ENCODE assay signal across 10 cellular contexts in the genomic region with DNA sequence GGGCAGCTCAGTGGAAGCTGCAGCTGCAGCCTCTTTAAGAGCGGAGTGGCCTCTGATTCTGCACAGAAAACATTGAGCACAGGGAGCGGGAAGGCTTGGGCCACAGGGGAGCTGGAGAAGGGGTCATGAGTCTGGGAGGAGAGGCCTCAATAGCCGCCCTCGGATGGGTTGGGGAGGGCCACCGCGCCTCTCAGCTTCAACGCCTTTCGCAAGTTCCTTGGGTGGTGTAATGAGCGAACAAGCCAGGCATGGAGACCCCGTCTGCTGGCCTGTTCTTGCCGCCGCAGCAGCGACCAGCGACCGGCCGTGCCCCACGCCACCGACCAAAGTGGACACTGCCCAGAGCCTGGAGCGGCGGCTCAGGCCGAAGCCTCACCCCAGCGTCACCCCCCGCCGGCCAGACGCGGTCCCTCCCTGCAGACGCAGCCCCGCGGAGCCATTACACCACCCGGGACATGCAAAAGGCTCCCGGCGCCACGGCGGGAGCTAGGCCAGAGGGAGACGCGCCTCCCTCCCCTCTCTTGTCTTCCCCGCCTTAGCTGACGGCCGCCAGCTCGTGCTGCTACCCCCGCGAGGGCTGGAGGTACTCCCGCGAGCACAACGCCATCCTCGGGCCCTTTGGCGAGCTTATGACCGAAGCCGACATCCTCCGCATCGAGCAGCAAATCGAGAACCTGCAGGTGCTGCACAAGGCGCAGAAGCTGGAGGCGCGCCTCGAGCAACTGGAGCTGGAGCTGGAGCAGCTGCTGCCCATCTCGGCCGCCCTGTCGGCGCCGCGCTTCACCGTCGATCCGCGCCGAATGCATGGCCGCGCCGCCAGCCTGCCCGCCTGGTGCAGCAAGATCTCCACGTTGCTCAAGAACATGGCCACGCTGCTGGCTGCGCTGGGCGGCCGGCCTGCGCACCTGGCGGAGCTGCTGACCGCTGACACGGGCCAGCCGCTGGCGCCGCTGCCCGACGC. TPM values are rescaled to one million over a fixed set of nuclear protein-coding genes. Genes with fewer than 3 reads are reported as not detected.
DNase-seq lines count a peak whose midpoint lies in the region; ATAC-seq and TF ChIP-seq lines count a peak whose summit lies in the region.
"Not testable (repeated sequence)": the region's sequence is repeated elsewhere in the genome, so short reads cannot be mapped to it uniquely, and the experiment has no call there.
"Had no signal": no experiment of that assay in that cellular context is flagged by ENCODE, and none has a peak within 500 bp of the region (broad histone marks: within the 10 kb centered on the region; RNA-seq: fewer than 3 reads in every experiment).

No MANE protein-coding gene starts in this region.

- H3F3A ChIP-seq in GM23338 (replicated peaks; ENCODE audit: low read depth): not testable (repeated sequence)

- not testable (repeated sequence) for H3K27ac ChIP-seq in ACC112 (ENCODE audit: low read depth, low read length); GM23338 (ENCODE audit: low read depth); foreskin keratinocyte

- peak overlapping the region; percentile 70; the same call in 1 of the 2 replicates for H3K4me2 ChIP-seq in GM23338

- not testable (repeated sequence) for H2AFZ ChIP-seq in ACC112 (ENCODE audit: low read length, unreplicated experiment); GM23338

- not testable (repeated sequence) for H3K27ac Mint-ChIP-seq in GM23338; activated T-helper 17 cell treated with anti-CD3 and anti-CD28 coated beads, Interleukin-2, amount 50 U/mL, for 72 hours
- peak overlapping the region; percentile 72 for H3K27ac Mint-ChIP-seq in nephron progenitor cell
- H3K27ac Mint-ChIP-seq in stimulated activated naive B cell treated with anti-CD40 and anti-IgM and Interleukin-4, amounts not matched to agents 10 μg/mL and 1 μg/mL and 100 μg/mL, for 72 hours: peak overlapping the region; percentile 65

- peak; percentile 62 for DNase-seq in GM23338 (ENCODE audit: low spot score)
- peak; percentile 27 for DNase-seq in SK-N-DZ (ENCODE audit: low spot score)
- DNase-seq in dermis blood vessel endothelial cell: peak; percentile 33
- peak in 1 of 2 donors; percentile 31 for DNase-seq in foreskin keratinocyte
- not testable (repeated sequence) for DNase-seq in nephron progenitor cell; stimulated activated naive B cell treated with anti-CD40 and anti-IgM and Interleukin-4, amounts not matched to agents 10 μg/mL and 1 μg/mL and 100 μg/mL, for 72 hours

- not testable (repeated sequence) for H3K9me2 ChIP-seq in GM23338 (ENCODE audit: insufficient read depth)

- H3K4me1 ChIP-seq in ACC112 (ENCODE audit: control insufficient read depth, insufficient read depth, low read length, unreplicated experiment); GM23338 (ENCODE audit: insufficient read depth); foreskin keratinocyte: not testable (repeated sequence)

- H3K79me2 ChIP-seq in ACC112 (ENCODE audit: control insufficient read depth, insufficient read depth, low read length, unreplicated experiment); GM23338 (replicated peaks; ENCODE audit: insufficient read depth): not testable (repeated sequence)

- peaks cover 31% of the 10 kb centered on the region for H3K4me1 Mint-ChIP-seq in GM23338
- peaks cover 15% of the 10 kb centered on the region for H3K4me1 Mint-ChIP-seq in activated T-helper 17 cell treated with anti-CD3 and anti-CD28 coated beads, Interleukin-2, amount 50 U/mL, for 72 hours
- H3K4me1 Mint-ChIP-seq in nephron progenitor cell: peaks cover 46% of the 10 kb centered on the region
- H3K4me1 Mint-ChIP-seq in stimulated activated naive B cell treated with anti-CD40 and anti-IgM and Interleukin-4, amounts not matched to agents 10 μg/mL and 1 μg/mL and 100 μg/mL, for 72 hours: peaks cover 9 to 15% of the 10 kb centered on the region in 2 donors

- ATAC-seq in GM23338 (peak; percentile 9), foreskin keratinocyte (peak; percentile 21)
- not testable (repeated sequence) for ATAC-seq in activated T-helper 17 cell treated with anti-CD3 and anti-CD28 coated beads, Interleukin-2, amount 50 U/mL, for 72 hours (replicated peaks); stimulated activated naive B cell treated with anti-CD40 and anti-IgM and Interleukin-4, amounts not matched to agents 10 μg/mL and 1 μg/mL and 100 μg/mL, for 72 hours (replicated peaks)

- TF ChIP-seq CTCF in GM23338 (conservative IDR thresholded peaks at IDR 0.05; ENCODE audit: low read depth in 2 of 2); foreskin keratinocyte (conservative IDR thresholded peaks at IDR 0.05); nephron progenitor cell (IDR thresholded peaks at IDR 0.05): not testable (repeated sequence)

- H3K36me3 Mint-ChIP-seq in GM23338 (ENCODE audit: low read depth); activated T-helper 17 cell treated with anti-CD3 and anti-CD28 coated beads, Interleukin-2, amount 50 U/mL, for 72 hours (ENCODE audit: low read depth); nephron progenitor cell (ENCODE audit: low read depth); stimulated activated naive B cell treated with anti-CD40 and anti-IgM and Interleukin-4, amounts not matched to agents 10 μg/mL and 1 μg/mL and 100 μg/mL, for 72 hours: not testable (repeated sequence)

- H3K27me3 ChIP-seq in ACC112 (ENCODE audit: insufficient read depth, low read length): peaks cover 46% of the 10 kb centered on the region
- peaks cover 38% of the 10 kb centered on the region for H3K27me3 ChIP-seq in GM23338 (ENCODE audit: insufficient read depth)
- H3K27me3 ChIP-seq in foreskin keratinocyte: peaks cover 68% of the 10 kb centered on the region

- H3K4me3 ChIP-seq in ACC112 (ENCODE audit: low read depth, low read length) (0 out of 2 replicates have a peak overlapping the region, but pooled peaks have one; percentile 21), GM23338 (peak overlapping the region; percentile 45; the same call in 1 of the 2 replicates)

- not testable (repeated sequence) for H3K9me3 Mint-ChIP-seq in GM23338; activated T-helper 17 cell treated with anti-CD3 and anti-CD28 coated beads, Interleukin-2, amount 50 U/mL, for 72 hours; nephron progenitor cell; stimulated activated naive B cell treated with anti-CD40 and anti-IgM and Interleukin-4, amounts not matched to agents 10 μg/mL and 1 μg/mL and 100 μg/mL, for 72 hours

- not testable (repeated sequence) for H4K20me1 ChIP-seq in GM23338 (replicated peaks; ENCODE audit: insufficient read depth)

- peak overlapping the region; percentile 42; the same call in 1 of the 3 replicates for H3K4me3 Mint-ChIP-seq in GM23338
- H3K4me3 Mint-ChIP-seq in activated T-helper 17 cell treated with anti-CD3 and anti-CD28 coated beads, Interleukin-2, amount 50 U/mL, for 72 hours: peak overlapping the region; percentile 61
- not testable (repeated sequence) for H3K4me3 Mint-ChIP-seq in nephron progenitor cell; stimulated activated naive B cell treated with anti-CD40 and anti-IgM and Interleukin-4, amounts not matched to agents 10 μg/mL and 1 μg/mL and 100 μg/mL, for 72 hours

- H3K36me3 ChIP-seq in ACC112 (ENCODE audit: insufficient read depth, low read length); GM23338 (ENCODE audit: insufficient read depth): not testable (repeated sequence)

- peaks cover 41% of the 10 kb centered on the region for H3K27me3 Mint-ChIP-seq in GM23338 (ENCODE audit: insufficient read depth, low read depth, poor library complexity)
- peaks cover 15% of the 10 kb centered on the region for H3K27me3 Mint-ChIP-seq in activated T-helper 17 cell treated with anti-CD3 and anti-CD28 coated beads, Interleukin-2, amount 50 U/mL, for 72 hours
- peaks cover 23% of the 10 kb centered on the region for H3K27me3 Mint-ChIP-seq in nephron progenitor cell (ENCODE audit: low read depth, poor library complexity)
- H3K27me3 Mint-ChIP-seq in stimulated activated naive B cell treated with anti-CD40 and anti-IgM and Interleukin-4, amounts not matched to agents 10 μg/mL and 1 μg/mL and 100 μg/mL, for 72 hours: peaks cover 58 to 72% of the 10 kb centered on the region in 2 donors

RNA-seq across cellular contexts. Expression of a gene that starts 11.8 kb away (rescaled TPM):
- total RNA-seq in GM23338 (2014; rRNA removed; shearing (Covaris generic)): 25.3 and 26.3 TPM in 2 replicates
- 13.6 and 15.2 TPM in 2 replicates for polyA plus RNA-seq in GM23338 (2016; fragmentation: Nextera tagmentation; extraction: Ambion mirVana)
- polyA plus RNA-seq in SK-N-DZ (2014; cell fraction: cytosol; rRNA removed): 5.9 and 6.6 TPM in 2 replicates
- polyA plus RNA-seq in SK-N-DZ (2014; cell fraction: nucleus; rRNA removed): 53.5 and 71.1 TPM in 2 replicates
- 100 to 1,000 TPM; 132 to 199 TPM for total RNA-seq in activated T-helper 17 cell treated with anti-CD3 and anti-CD28 coated beads, Interleukin-2, amount 50 U/mL, for 72 hours
- 8.0 and 17.4 TPM in 2 replicates for total RNA-seq in dermis blood vessel endothelial cell
- 19.8 and 34.3 TPM in 2 replicates for total RNA-seq in foreskin keratinocyte
- 25.1 and 40.1 TPM in 2 replicates for polyA plus RNA-seq in foreskin keratinocyte

RNA-seq across cellular contexts. Expression of a gene that starts 29.6 kb away (rescaled TPM):
- 12.7 and 13.6 TPM in 2 replicates for total RNA-seq in GM23338 (2014; rRNA removed; shearing (Covaris generic))
- 12.2 and 13.5 TPM in 2 replicates for polyA plus RNA-seq in GM23338 (2016; fragmentation: Nextera tagmentation; extraction: Ambion mirVana)
- 0.20 TPM in 1 of 2 replicates, not detected in the other for polyA plus RNA-seq in SK-N-DZ (2014; cell fraction: cytosol; rRNA removed)
- 0.15 TPM in 1 of 2 replicates, not detected in the other for polyA plus RNA-seq in SK-N-DZ (2014; cell fraction: nucleus; rRNA removed)
- 1 to 10 TPM in 1 of 2 donors, under 1 TPM in 1; 0.71 to 3.5 TPM for total RNA-seq in activated T-helper 17 cell treated with anti-CD3 and anti-CD28 coated beads, Interleukin-2, amount 50 U/mL, for 72 hours
- 0.60 and 0.68 TPM in 2 replicates for total RNA-seq in dermis blood vessel endothelial cell
- 1.5 and 2.1 TPM in 2 replicates for total RNA-seq in foreskin keratinocyte
- 2.5 and 2.8 TPM in 2 replicates for polyA plus RNA-seq in foreskin keratinocyte
- total RNA-seq: HT1080 had no signal
- polyA plus RNA-seq: BJ had no signal

RNA-seq across cellular contexts. Expression of a gene that starts 34.5 kb away (rescaled TPM):
- total RNA-seq in GM23338 (2014; rRNA removed; shearing (Covaris generic)): 1.2 and 1.6 TPM in 2 replicates
- polyA plus RNA-seq in GM23338 (2016; fragmentation: Nextera tagmentation; extraction: Ambion mirVana) (1.1 and 2.1 TPM in 2 replicates), foreskin keratinocyte (27.0 and 33.7 TPM in 2 replicates)
- 0.48 TPM in 1 of 2 replicates, not detected in the other for polyA plus RNA-seq in SK-N-DZ (2014; cell fraction: cytosol; rRNA removed)
- 0.13 and 1.3 TPM in 2 replicates for polyA plus RNA-seq in SK-N-DZ (2014; cell fraction: nucleus; rRNA removed)
- under 1 TPM; 0.17 to 0.37 TPM for total RNA-seq in activated T-helper 17 cell treated with anti-CD3 and anti-CD28 coated beads, Interleukin-2, amount 50 U/mL, for 72 hours
- total RNA-seq in dermis blood vessel endothelial cell (9.9 and 14.1 TPM in 2 replicates), foreskin keratinocyte (33.0 and 40.3 TPM in 2 replicates)
- polyA plus RNA-seq: BJ had no signal

RNA-seq across cellular contexts. Expression of a gene that starts 37.3 kb away (rescaled TPM):
- 25.8 and 26.4 TPM in 2 replicates for total RNA-seq in GM23338 (2014; rRNA removed; shearing (Covaris generic))
- polyA plus RNA-seq in GM23338 (2016; fragmentation: Nextera tagmentation; extraction: Ambion mirVana) (9.0 and 10.2 TPM in 2 replicates), foreskin keratinocyte (19.0 and 33.0 TPM in 2 replicates)
- 4.5 and 5.1 TPM in 2 replicates for polyA plus RNA-seq in SK-N-DZ (2014; cell fraction: cytosol; rRNA removed)
- polyA plus RNA-seq in SK-N-DZ (2014; cell fraction: nucleus; rRNA removed): 25.6 and 27.2 TPM in 2 replicates
- total RNA-seq in activated T-helper 17 cell treated with anti-CD3 and anti-CD28 coated beads, Interleukin-2, amount 50 U/mL, for 72 hours: 1 to 10 TPM; 3.2 to 3.8 TPM
- total RNA-seq in dermis blood vessel endothelial cell (36.9 and 50.9 TPM in 2 replicates), foreskin keratinocyte (33.9 and 57.3 TPM in 2 replicates)
